Comparison of ENCODE assay signal across 3 cellular contexts in the genomic region with DNA sequence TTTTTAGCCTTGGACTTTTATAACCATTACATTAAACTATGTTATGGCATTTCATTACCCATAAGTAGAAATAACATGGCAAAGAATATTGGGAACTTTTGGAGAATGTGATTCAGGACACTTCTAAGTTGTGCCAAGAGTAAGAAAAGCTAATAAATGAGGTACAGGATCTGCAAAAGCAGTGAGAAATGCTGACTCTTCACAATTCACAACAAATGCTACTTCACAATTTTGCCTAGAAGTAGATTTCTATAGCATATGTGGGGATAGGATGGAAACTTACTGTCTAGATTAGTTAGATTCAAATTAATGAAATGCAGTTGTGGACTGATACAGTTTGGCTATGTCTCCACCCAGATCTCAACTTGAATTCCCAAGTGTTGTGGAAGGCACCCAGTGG.
TF ChIP-seq lines count a peak whose summit lies in the region.

No MANE protein-coding gene starts in this region.

TF ChIP-seq in HepG2, 621 proteins besides CTCF, POLR2A, EP300 and RAD21:
- TF ChIP-seq ZKSCAN1 (IDR thresholded peaks at IDR 0.05; ENCODE audit: low read length) = no peak
- TF ChIP-seq TBL1XR1 (IDR thresholded peaks at IDR 0.05; ENCODE audit: borderline replicate concordance, low read length, partially characterized antibody) = no peak
- peak; percentile 84 to 94 for TF ChIP-seq MAFK (conservative IDR thresholded peaks at IDR 0.05 in 1 of 2, IDR thresholded peaks at IDR 0.05 in 1 of 2; ENCODE audit: low read length in 2 of 2)
- TF ChIP-seq ZNF572 (CRISPR knock-in tag; IDR thresholded peaks at IDR 0.05) = no peak
- no peak for TF ChIP-seq FOSL2 (CRISPR knock-in tag; IDR thresholded peaks at IDR 0.05)
- TF ChIP-seq, protein P1, sequence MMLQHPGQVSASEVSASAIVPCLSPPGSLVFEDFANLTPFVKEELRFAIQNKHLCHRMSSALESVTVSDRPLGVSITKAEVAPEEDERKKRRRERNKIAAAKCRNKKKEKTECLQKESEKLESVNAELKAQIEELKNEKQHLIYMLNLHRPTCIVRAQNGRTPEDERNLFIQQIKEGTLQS (CRISPR knock-in tag; IDR thresholded peaks at IDR 0.05) = no peak
- no peak for TF ChIP-seq RFX3 (CRISPR knock-in tag; IDR thresholded peaks at IDR 0.05)
- TF ChIP-seq MAFF (IDR thresholded peaks at IDR 0.05; ENCODE audit: low read depth, low read length) = peak; percentile 92
- no peak for TF ChIP-seq ZNF225 (CRISPR knock-in tag; IDR thresholded peaks at IDR 0.05)
- no peak for TF ChIP-seq ZMYM2 (CRISPR knock-in tag; IDR thresholded peaks at IDR 0.05)
- TF ChIP-seq MYNN (CRISPR knock-in tag; IDR thresholded peaks at IDR 0.05; ENCODE audit: low read depth) = no peak
- no peak for TF ChIP-seq ARNT (IDR thresholded peaks at IDR 0.05)
- TF ChIP-seq, protein P2, sequence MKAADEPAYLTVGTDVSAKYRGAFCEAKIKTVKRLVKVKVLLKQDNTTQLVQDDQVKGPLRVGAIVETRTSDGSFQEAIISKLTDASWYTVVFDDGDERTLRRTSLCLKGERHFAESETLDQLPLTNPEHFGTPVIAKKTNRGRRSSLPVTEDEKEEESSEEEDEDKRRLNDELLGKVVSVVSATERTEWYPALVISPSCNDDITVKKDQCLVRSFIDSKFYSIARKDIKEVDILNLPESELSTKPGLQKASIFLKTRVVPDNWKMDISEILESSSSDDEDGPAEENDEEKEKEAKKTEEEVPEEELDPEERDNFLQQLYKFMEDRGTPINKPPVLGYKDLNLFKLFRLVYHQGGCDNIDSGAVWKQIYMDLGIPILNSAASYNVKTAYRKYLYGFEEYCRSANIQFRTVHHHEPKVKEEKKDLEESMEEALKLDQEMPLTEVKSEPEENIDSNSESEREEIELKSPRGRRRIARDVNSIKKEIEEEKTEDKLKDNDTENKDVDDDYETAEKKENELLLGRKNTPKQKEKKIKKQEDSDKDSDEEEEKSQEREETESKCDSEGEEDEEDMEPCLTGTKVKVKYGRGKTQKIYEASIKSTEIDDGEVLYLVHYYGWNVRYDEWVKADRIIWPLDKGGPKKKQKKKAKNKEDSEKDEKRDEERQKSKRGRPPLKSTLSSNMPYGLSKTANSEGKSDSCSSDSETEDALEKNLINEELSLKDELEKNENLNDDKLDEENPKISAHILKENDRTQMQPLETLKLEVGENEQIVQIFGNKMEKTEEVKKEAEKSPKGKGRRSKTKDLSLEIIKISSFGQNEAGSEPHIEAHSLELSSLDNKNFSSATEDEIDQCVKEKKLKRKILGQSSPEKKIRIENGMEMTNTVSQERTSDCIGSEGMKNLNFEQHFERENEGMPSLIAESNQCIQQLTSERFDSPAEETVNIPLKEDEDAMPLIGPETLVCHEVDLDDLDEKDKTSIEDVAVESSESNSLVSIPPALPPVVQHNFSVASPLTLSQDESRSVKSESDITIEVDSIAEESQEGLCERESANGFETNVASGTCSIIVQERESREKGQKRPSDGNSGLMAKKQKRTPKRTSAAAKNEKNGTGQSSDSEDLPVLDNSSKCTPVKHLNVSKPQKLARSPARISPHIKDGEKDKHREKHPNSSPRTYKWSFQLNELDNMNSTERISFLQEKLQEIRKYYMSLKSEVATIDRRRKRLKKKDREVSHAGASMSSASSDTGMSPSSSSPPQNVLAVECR (CRISPR knock-in tag; IDR thresholded peaks at IDR 0.05; ENCODE audit: borderline replicate concordance) = no peak
- TF ChIP-seq, protein P3, sequence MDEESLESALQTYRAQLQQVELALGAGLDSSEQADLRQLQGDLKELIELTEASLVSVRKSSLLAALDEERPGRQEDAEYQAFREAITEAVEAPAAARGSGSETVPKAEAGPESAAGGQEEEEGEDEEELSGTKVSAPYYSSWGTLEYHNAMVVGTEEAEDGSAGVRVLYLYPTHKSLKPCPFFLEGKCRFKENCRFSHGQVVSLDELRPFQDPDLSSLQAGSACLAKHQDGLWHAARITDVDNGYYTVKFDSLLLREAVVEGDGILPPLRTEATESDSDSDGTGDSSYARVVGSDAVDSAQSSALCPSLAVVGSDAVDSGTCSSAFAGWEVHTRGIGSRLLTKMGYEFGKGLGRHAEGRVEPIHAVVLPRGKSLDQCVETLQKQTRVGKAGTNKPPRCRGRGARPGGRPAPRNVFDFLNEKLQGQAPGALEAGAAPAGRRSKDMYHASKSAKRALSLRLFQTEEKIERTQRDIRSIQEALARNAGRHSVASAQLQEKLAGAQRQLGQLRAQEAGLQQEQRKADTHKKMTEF (CRISPR knock-in tag; IDR thresholded peaks at IDR 0.05) = no peak

TF ChIP-seq in IMR-90, 13 proteins besides CTCF, POLR2A, EP300 and RAD21:
- TF ChIP-seq MAFK (IDR thresholded peaks at IDR 0.05; ENCODE audit: low read depth, low read length) = peak; percentile 92
- TF ChIP-seq MAZ (IDR thresholded peaks at IDR 0.05; ENCODE audit: borderline replicate concordance, low read depth, low read length) = no peak

TF ChIP-seq in H1, 55 proteins besides CTCF, POLR2A, EP300 and RAD21:
- TF ChIP-seq JUND (IDR thresholded peaks at IDR 0.05; ENCODE audit: low read length) (no peak), PHF8 (conservative IDR thresholded peaks at IDR 0.05; ENCODE audit: low read depth, low read length) (no peak), TAF7 (optimal IDR thresholded peaks at IDR 0.05; ENCODE audit: borderline replicate concordance, low read depth, low read length) (no peak), SIRT6 (IDR thresholded peaks at IDR 0.05; ENCODE audit: low read length) (no peak), CHD7 (IDR thresholded peaks at IDR 0.05; ENCODE audit: insufficient replicate concordance, low read length) (no peak), GTF2F1 (IDR thresholded peaks at IDR 0.05; ENCODE audit: borderline replicate concordance, low read depth, low read length) (no peak), KDM5A (IDR thresholded peaks at IDR 0.05; ENCODE audit: low read length) (no peak), SIN3A (conservative IDR thresholded peaks at IDR 0.05 in 1 of 2, IDR thresholded peaks at IDR 0.05 in 1 of 2; ENCODE audit: low read depth in 1 of 2, low read length in 2 of 2) (no peak), SP4 (IDR thresholded peaks at IDR 0.05; ENCODE audit: low read length) (no peak), JUN (IDR thresholded peaks at IDR 0.05; ENCODE audit: low read depth, low read length) (no peak), CHD2 (IDR thresholded peaks at IDR 0.05; ENCODE audit: low read length) (no peak), SP1 (IDR thresholded peaks at IDR 0.05; ENCODE audit: low read depth, low read length) (no peak), BACH1 (IDR thresholded peaks at IDR 0.05; ENCODE audit: low read length) (no peak), NRF1 (IDR thresholded peaks at IDR 0.05; ENCODE audit: low read depth, low read length) (no peak), CEBPB (IDR thresholded peaks at IDR 0.05; ENCODE audit: low read depth, low read length) (no peak), EGR1 (IDR thresholded peaks at IDR 0.05; ENCODE audit: borderline replicate concordance, low read depth, low read length) (no peak), RXRA (IDR thresholded peaks at IDR 0.05; ENCODE audit: insufficient read depth, low read depth, low read length) (no peak)
- TF ChIP-seq, protein P4, sequence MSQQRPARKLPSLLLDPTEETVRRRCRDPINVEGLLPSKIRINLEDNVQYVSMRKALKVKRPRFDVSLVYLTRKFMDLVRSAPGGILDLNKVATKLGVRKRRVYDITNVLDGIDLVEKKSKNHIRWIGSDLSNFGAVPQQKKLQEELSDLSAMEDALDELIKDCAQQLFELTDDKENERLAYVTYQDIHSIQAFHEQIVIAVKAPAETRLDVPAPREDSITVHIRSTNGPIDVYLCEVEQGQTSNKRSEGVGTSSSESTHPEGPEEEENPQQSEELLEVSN (IDR thresholded peaks at IDR 0.05) = no peak
